In the genomic region with DNA sequence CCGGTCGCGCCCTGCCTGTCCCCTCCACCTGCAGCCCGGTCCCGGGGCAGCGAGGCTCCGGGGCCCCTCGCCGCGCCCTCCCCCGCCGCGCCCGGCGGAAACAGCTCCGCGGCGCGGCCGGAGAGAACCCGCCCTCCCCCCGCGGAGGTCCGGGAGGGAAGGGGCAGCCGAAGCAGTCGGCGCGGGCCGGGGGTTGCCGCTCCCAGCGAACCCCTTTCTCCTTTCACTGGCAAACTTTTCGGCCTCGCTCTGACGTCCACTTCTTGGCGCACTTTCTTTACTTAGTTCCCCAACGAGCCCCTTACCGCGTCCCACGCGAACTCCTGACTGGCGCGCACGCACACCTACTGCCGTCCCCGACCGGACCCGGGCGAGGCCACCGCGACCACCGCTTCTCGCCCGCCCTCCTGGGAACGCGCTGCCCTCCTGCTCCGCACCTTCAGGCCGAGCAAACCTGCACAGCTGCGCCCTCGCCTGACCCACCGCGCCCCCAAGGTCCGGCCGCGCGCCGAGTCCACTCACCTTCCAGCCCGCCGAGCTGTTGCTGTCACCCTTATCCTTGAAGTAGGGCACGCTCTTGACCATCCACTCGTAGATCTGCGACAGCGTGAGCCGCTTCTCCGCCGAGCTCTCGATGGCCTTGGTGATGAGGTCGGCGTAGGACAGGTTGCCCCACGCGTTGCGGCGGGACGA, we compare ENCODE assay signal across 8 cellular contexts. TPM values are rescaled to one million over a fixed set of nuclear protein-coding genes. Genes with fewer than 3 reads are reported as not detected.
A peak's percentile ranks its signal among the peaks of the same experiment; 100 is the strongest.
DNase-seq lines count a peak whose midpoint lies in the region; ATAC-seq and TF ChIP-seq lines count a peak whose summit lies in the region.

No MANE protein-coding gene starts in this region.

- H3K9me3 ChIP-seq in MM.1S (replicated peaks; ENCODE audit: insufficient read depth, low read length) = no peaks in the 10 kb centered on the region
- no peaks in the 10 kb centered on the region for H3K9me3 ChIP-seq in gastroesophageal sphincter
- peaks cover 0 to 4% of the 10 kb centered on the region in 2 donors for H3K9me3 ChIP-seq in neuronal stem cell (replicated peaks in 1 of 2; ENCODE audit: control insufficient read depth in 2 of 2, insufficient read depth in 1 of 2, low read depth in 1 of 2, low read length in 2 of 2)

- CTCF ChIA-PET in BJ (lab: Yijun Ruan, JAX) = interaction anchor here (0.6 to 1.8 kb wide), 4 partner anchors 10 to 596 kb away, joined by 3 to 5 read pairs (median 4); no protein-coding TSS in a partner anchor

- peak overlapping the region; percentile 37 for H3K4ac ChIP-seq in neuronal stem cell (ENCODE audit: low read length)

- TF ChIP-seq POLR2A in gastroesophageal sphincter (IDR thresholded peaks at IDR 0.05) = no peak

- peaks cover 41% of the 10 kb centered on the region for H3K4me1 Mint-ChIP-seq in activated T-helper 2 cell treated with anti-CD3 and anti-CD28 coated beads, Interferon-gamma antibody, Interleukin-2, Interleukin-4, amounts not matched to agents 10 μg/mL and 5 μg/mL and 100 μg/mL, durations not matched to agents 14 hours and 24 hours and 36 hours (ENCODE audit: low read depth)

- no peaks in the 10 kb centered on the region for H4K20me1 ChIP-seq in MM.1S (ENCODE audit: insufficient read depth, low read length)

- H3K27me3 ChIP-seq in BJ (ENCODE audit: control insufficient read depth, insufficient read depth, low read length) = no peaks in the 10 kb centered on the region
- no peaks in the 10 kb centered on the region for H3K27me3 ChIP-seq in MM.1S (replicated peaks; ENCODE audit: insufficient read depth, low read length)
- H3K27me3 ChIP-seq in gastroesophageal sphincter = no peaks in the 10 kb centered on the region
- H3K27me3 ChIP-seq in neuronal stem cell (ENCODE audit: control insufficient read depth in 3 of 3, insufficient read depth in 3 of 3, low read depth in 1 of 3, low read length in 3 of 3) = peaks cover 0 to 25% (median 6%) of the 10 kb centered on the region in 3 experiments

- peaks cover 29% of the 10 kb centered on the region for H3K36me3 Mint-ChIP-seq in activated T-helper 2 cell treated with anti-CD3 and anti-CD28 coated beads, Interferon-gamma antibody, Interleukin-2, Interleukin-4, amounts not matched to agents 10 μg/mL and 5 μg/mL and 100 μg/mL, durations not matched to agents 14 hours and 24 hours and 36 hours (ENCODE audit: low read depth)

- H3K36me3 ChIP-seq in BJ (ENCODE audit: control insufficient read depth, insufficient read depth, low read length) (no peaks in the 10 kb centered on the region), MM.1S (replicated peaks; ENCODE audit: insufficient read depth, low read length) (no peaks in the 10 kb centered on the region), gastroesophageal sphincter (no peaks in the 10 kb centered on the region), neuronal stem cell (replicated peaks in 1 of 2; ENCODE audit: control insufficient read depth in 2 of 2, insufficient read depth in 2 of 2, low read length in 2 of 2) (no peaks in the 10 kb centered on the region)

- H3K27ac ChIP-seq in MM.1S (ENCODE audit: low read length) (peak overlapping the region; percentile 80; the same call in 1 of the 2 replicates), gastroesophageal sphincter (peak overlapping the region; percentile 95 to 100 (median 99)), neuronal stem cell (replicated peaks; ENCODE audit: low read length) (no peak overlapping the region)

- peak overlapping the region; percentile 54; the same call in 1 of the 2 replicates for H3K4me2 ChIP-seq in MM.1S (ENCODE audit: low read depth, low read length)
- H3K4me2 ChIP-seq in neuronal stem cell (ENCODE audit: insufficient read depth, low read length, poor library complexity, severe bottlenecking) = peak overlapping the region; percentile 97

- no peaks in the 10 kb centered on the region for H3K27me3 Mint-ChIP-seq in activated T-helper 2 cell treated with anti-CD3 and anti-CD28 coated beads, Interferon-gamma antibody, Interleukin-2, Interleukin-4, amounts not matched to agents 10 μg/mL and 5 μg/mL and 100 μg/mL, durations not matched to agents 14 hours and 24 hours and 36 hours (ENCODE audit: low read depth)

- TF ChIP-seq CTCF in BJ (IDR thresholded peaks at IDR 0.05; ENCODE audit: insufficient read depth, low read depth, low read length) (no peak), MM.1S (IDR thresholded peaks at IDR 0.05; ENCODE audit: low read length) (no peak), gastroesophageal sphincter (IDR thresholded peaks at IDR 0.05) (no peak)

- peak overlapping the region; percentile 60; the same call in 1 of the 2 replicates for H3K9ac ChIP-seq in MM.1S (ENCODE audit: low read length)
- H3K9ac ChIP-seq in neuronal stem cell (ENCODE audit: low read depth, low read length, poor library complexity) = peak overlapping the region; percentile 93

- H4K8ac ChIP-seq in neuronal stem cell (ENCODE audit: low read depth, low read length) = no peak overlapping the region

- H3K18ac ChIP-seq in neuronal stem cell (ENCODE audit: low read length) = peak overlapping the region; percentile 94

- H2BK120ac ChIP-seq in neuronal stem cell (ENCODE audit: low read depth, low read length) = peak overlapping the region; percentile 81

- peak overlapping the region; percentile 58 for H2BK12ac ChIP-seq in neuronal stem cell (ENCODE audit: low read length)

- ATAC-seq in GM19463 (IDR thresholded peaks at IDR 0.05; ENCODE audit: unreplicated experiment) = peak; percentile 5
- peak; percentile 4 for ATAC-seq in gastroesophageal sphincter
- ATAC-seq in GM19467 (IDR thresholded peaks at IDR 0.05; ENCODE audit: unreplicated experiment) = no peak

- DNase-seq in BJ (ENCODE audit: low read depth) (no peak), MM.1S (peak; percentile 14), neuronal stem cell (ENCODE audit: low spot score) (peak; percentile 41), epidermal melanocyte (ENCODE audit: insufficient read length, low spot score) (no peak)
- DNase-seq in activated T-helper 2 cell treated with anti-CD3 and anti-CD28 coated beads, Interferon-gamma antibody, Interleukin-2, Interleukin-4, amounts not matched to agents 10 μg/mL and 5 μg/mL and 100 μg/mL, durations not matched to agents 14 hours and 24 hours and 36 hours (ENCODE audit: low spot score) = peak; percentile 28

- peak overlapping the region; percentile 71 for H3K4me3 ChIP-seq in BJ (ENCODE audit: low read depth, low read length)
- peak overlapping the region; percentile 74 for H3K4me3 ChIP-seq in MM.1S (ENCODE audit: low read length)
- peak overlapping the region; percentile 96 to 97 for H3K4me3 ChIP-seq in gastroesophageal sphincter
- peak overlapping the region; percentile 92 to 94 for H3K4me3 ChIP-seq in neuronal stem cell (ENCODE audit: low read length in 2 of 2)

- no peak overlapping the region for H4K91ac ChIP-seq in neuronal stem cell (ENCODE audit: low read depth, low read length, poor library complexity)

- peak overlapping the region; percentile 93 for H3K27ac Mint-ChIP-seq in activated T-helper 2 cell treated with anti-CD3 and anti-CD28 coated beads, Interferon-gamma antibody, Interleukin-2, Interleukin-4, amounts not matched to agents 10 μg/mL and 5 μg/mL and 100 μg/mL, durations not matched to agents 14 hours and 24 hours and 36 hours

- H3K9me2 ChIP-seq in MM.1S (replicated peaks; ENCODE audit: insufficient read depth, low read length) = no peaks in the 10 kb centered on the region

- peak overlapping the region; percentile 66 for H2BK5ac ChIP-seq in neuronal stem cell (ENCODE audit: low read length)

- peak overlapping the region; percentile 55 for H2BK15ac ChIP-seq in neuronal stem cell (ENCODE audit: low read length)

- H3K14ac ChIP-seq in neuronal stem cell (ENCODE audit: low read length) = peak overlapping the region; percentile 98

- peaks cover 4% of the 10 kb centered on the region for H3K79me1 ChIP-seq in neuronal stem cell (ENCODE audit: low read depth, low read length)

- H2AK5ac ChIP-seq in neuronal stem cell (ENCODE audit: low read depth, low read length) = peak overlapping the region; percentile 86

- WGBS in gastroesophageal sphincter (ENCODE audit: low coverage in 1 of 2), 2 donors = 0% methylated on average over 9 of the region's 83 CpGs; no CpG with 5 or more reads in 1 of the 2 donors
- WGBS in neuronal stem cell (ENCODE audit: extremely low coverage in 2 of 2, insufficient read length in 2 of 2, insufficient replicate concordance in 1 of 2), 2 donors = no CpG with 5 or more reads among the region's 83 CpGs

- 0 out of 2 replicates have a peak overlapping the region, but pooled peaks have one; percentile 38 for H2AFZ ChIP-seq in MM.1S (ENCODE audit: low read length)
- peak overlapping the region; percentile 91 for H2AFZ ChIP-seq in neuronal stem cell (ENCODE audit: low read length)

- TF ChIP-seq EP300 in gastroesophageal sphincter (IDR thresholded peaks at IDR 0.05) = no peak

- POLR2A ChIA-PET in BJ (lab: Charles Lee) = no interaction called here

- H3K23ac ChIP-seq in neuronal stem cell (ENCODE audit: low read depth, low read length, poor library complexity) = peak overlapping the region; percentile 87

- peaks cover 39% of the 10 kb centered on the region for H3K79me2 ChIP-seq in MM.1S (ENCODE audit: low read length)

- H3K4me1 ChIP-seq in MM.1S (ENCODE audit: low read length) (no peaks in the 10 kb centered on the region), gastroesophageal sphincter (peaks cover 2 to 53% (median 9%) of the 10 kb centered on the region in 3 donors), neuronal stem cell (ENCODE audit: control insufficient read depth in 2 of 2, insufficient read depth in 1 of 2, low read depth in 1 of 2, low read length in 2 of 2) (peaks cover 6 to 23% of the 10 kb centered on the region in 2 donors)

- peak overlapping the region; percentile 86 for H3K4me3 Mint-ChIP-seq in activated T-helper 2 cell treated with anti-CD3 and anti-CD28 coated beads, Interferon-gamma antibody, Interleukin-2, Interleukin-4, amounts not matched to agents 10 μg/mL and 5 μg/mL and 100 μg/mL, durations not matched to agents 14 hours and 24 hours and 36 hours (ENCODE audit: low read depth)

- peaks cover 16% of the 10 kb centered on the region for H3F3A ChIP-seq in MM.1S (ENCODE audit: insufficient read depth, low read length)

- H3K9me3 Mint-ChIP-seq in activated T-helper 2 cell treated with anti-CD3 and anti-CD28 coated beads, Interferon-gamma antibody, Interleukin-2, Interleukin-4, amounts not matched to agents 10 μg/mL and 5 μg/mL and 100 μg/mL, durations not matched to agents 14 hours and 24 hours and 36 hours = no peaks in the 10 kb centered on the region

- intact Hi-C loops in activated T-helper 2 cell treated with anti-CD3 and anti-CD28 coated beads, Interferon-gamma antibody, Interleukin-2, Interleukin-4, amounts not matched to agents 10 μg/mL and 5 μg/mL and 100 μg/mL, durations not matched to agents 14 hours and 24 hours and 36 hours (cut with micrococcal nuclease) = loop anchor here (2.0 to 10.0 kb wide), 2 partner anchors 414 to 710 kb away; no protein-coding TSS in a partner anchor

RNA-seq across cellular contexts. Expression of gene FOXO1, which starts 1.2 kb away (rescaled TPM):
- 3.5 and 5.3 TPM in 2 replicates for polyA plus RNA-seq in BJ (2011; rRNA removed)
- polyA minus RNA-seq in BJ (2011; rRNA and poly(A)+ RNA removed) = 8.4 and 9.5 TPM in 2 replicates
- 38.2 and 38.3 TPM in 2 replicates for total RNA-seq in activated T-helper 2 cell treated with anti-CD3 and anti-CD28 coated beads, Interferon-gamma antibody, Interleukin-2, Interleukin-4, amounts not matched to agents 10 μg/mL and 5 μg/mL and 100 μg/mL, durations not matched to agents 14 hours and 24 hours and 36 hours
- total RNA-seq in gastroesophageal sphincter = 10 to 100 TPM; 52.4 to 72.2 (median 59.5) TPM
- 4.0 TPM for polyA plus RNA-seq in neuronal stem cell (2013, experiment 1 of 2)
- 4.4 TPM for polyA plus RNA-seq in neuronal stem cell (2013, experiment 2 of 2)

Comparison
In these comparisons a context has a peak if more than half of its experiments do, and no peak if none do; other contexts are left out.
1. DNase-seq: peak in MM.1S (single experiment), activated T-helper 2 cell treated with anti-CD3 and anti-CD28 coated beads, Interferon-gamma antibody, Interleukin-2, Interleukin-4, amounts not matched to agents 10 μg/mL and 5 μg/mL and 100 μg/mL, durations not matched to agents 14 hours and 24 hours and 36 hours (single experiment) and neuronal stem cell (single experiment); none in BJ (single experiment) and epidermal melanocyte (single experiment).
2. Peak in every context shown above with its lines, with median percentiles within 50 percentile points of each other: H3K4me3 ChIP-seq.